In the genomic region with DNA sequence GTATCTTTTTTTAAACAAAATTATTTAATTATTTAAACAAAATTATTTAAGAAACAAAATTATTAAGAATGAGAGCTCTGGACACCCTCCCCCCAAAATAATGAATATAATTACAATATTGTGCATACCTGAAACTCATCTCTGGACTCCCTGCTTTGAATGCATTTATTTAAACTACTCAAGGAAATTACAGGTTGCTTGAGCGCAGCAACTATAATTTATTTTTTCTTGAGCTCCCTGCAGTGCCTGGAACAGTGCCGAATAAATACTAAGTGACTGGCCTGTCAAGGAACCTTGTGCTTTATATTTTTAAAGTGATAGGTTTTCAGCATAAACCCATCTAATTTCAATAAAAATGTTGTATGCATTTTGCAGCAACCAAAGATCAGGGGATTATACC, we compare ENCODE assay signal across 25 cellular contexts.
"Had no signal": no experiment of that assay in that cellular context is flagged by ENCODE, and none has a peak within 500 bp of the region (broad histone marks: within the 10 kb centered on the region; RNA-seq: fewer than 3 reads in every experiment).

No MANE protein-coding gene starts in this region.

- H3K27ac ChIP-seq: neural progenitor cell, ovary, parathyroid adenoma, psoas muscle, right lobe of liver, sigmoid colon, stomach, thoracic aorta, thyroid gland, tibial nerve, upper lobe of left lung, vagina had no signal

- H3K27me3 ChIP-seq: neural progenitor cell, ovary, right lobe of liver, sigmoid colon, stomach, thyroid gland, tibial nerve, upper lobe of left lung, vagina had no signal

- H3K9ac ChIP-seq: neural progenitor cell, parathyroid adenoma had no signal

- H3K4me1 ChIP-seq: neural progenitor cell, parathyroid adenoma, psoas muscle, right lobe of liver, stomach, thyroid gland, tibial nerve, upper lobe of left lung, vagina had no signal

- H3K36me3 ChIP-seq: neural progenitor cell, ovary, right lobe of liver, sigmoid colon, stomach, thoracic aorta, thyroid gland, tibial nerve, upper lobe of left lung, vagina had no signal

- H3K4me3 ChIP-seq: neural progenitor cell, ovary, psoas muscle, right lobe of liver, sigmoid colon, stomach, thoracic aorta, thyroid gland, tibial nerve, upper lobe of left lung, vagina had no signal

- H2AFZ ChIP-seq: neural progenitor cell, parathyroid adenoma had no signal

- H3K9me3 ChIP-seq: ovary, psoas muscle, right lobe of liver, sigmoid colon, stomach, thoracic aorta, thyroid gland, tibial nerve, upper lobe of left lung, vagina had no signal

- DNase-seq: natural killer cell; occipital lobe; ovary; posterior cingulate gyrus; psoas muscle; right cardiac atrium; right lobe of liver; sigmoid colon; small intestine; stimulated activated CD4-positive, alpha-beta T cell treated with anti-CD3 and anti-CD28 coated beads, Interleukin-15, amount 100 ng/mL, for 24 hours; stimulated activated CD4-positive, alpha-beta T cell treated with anti-CD3 and anti-CD28 coated beads, Interleukin-2, amount 100 ng/mL, for 24 hours; stimulated activated CD4-positive, alpha-beta T cell treated with anti-CD3 and anti-CD28 coated beads, Interleukin-2, amount 100 ng/mL, for 48 hours; stimulated activated CD4-positive, alpha-beta T cell treated with anti-CD3 and anti-CD28 coated beads, Interleukin-4, amount 100 ng/mL, for 24 hours; stimulated activated naive B cell treated with anti-CD40 and anti-IgM and Interleukin-4, amounts not matched to agents 10 μg/mL and 1 μg/mL and 100 μg/mL, for 72 hours; stimulated activated naive CD4-positive, alpha-beta T cell treated with Interleukin-2 at 50 U/mL for 16 hours; stomach; thyroid gland; trophoblast cell; upper lobe of left lung had no signal

- H3K4me2 ChIP-seq: neural progenitor cell had no signal

- ATAC-seq: natural killer cell; psoas muscle; right cardiac atrium; right lobe of liver; stimulated activated effector memory CD8-positive, alpha-beta T cell treated with anti-CD3 and anti-CD28 coated beads, Interleukin-12 subunit alpha, Interleukin-12 subunit beta, amount 100 ng/mL, for 72 hours; stimulated activated naive B cell treated with anti-CD40 and anti-IgM and Interleukin-4, amounts not matched to agents 10 μg/mL and 1 μg/mL and 100 μg/mL, for 72 hours had no signal

- H3K79me2 ChIP-seq: parathyroid adenoma had no signal
